ENCODE assay signal across 11 cellular contexts in genomic region chr4:22514001-22514400, GRCh38. TPM values are rescaled to one million over a fixed set of nuclear protein-coding genes. Genes with fewer than 3 reads are reported as not detected.
DNase-seq lines count a peak whose midpoint lies in the region; ATAC-seq and TF ChIP-seq lines count a peak whose summit lies in the region.
"Had no signal": no experiment of that assay in that cellular context is flagged by ENCODE, and none has a peak within 500 bp of the region (broad histone marks: within the 10 kb centered on the region; RNA-seq: fewer than 3 reads in every experiment).

No MANE protein-coding gene starts in this region.

- POLR2A ChIA-PET in CD8-positive, alpha-beta T cell (lab: Charles Lee), result no interaction called here

- H3K9ac ChIP-seq in KMS-11, result peak overlapping the region; percentile 63; the same call in 1 of the 2 replicates

- H3K4me1 ChIP-seq in CD8-positive, alpha-beta T cell (ENCODE audit: insufficient read depth, low read length), result peaks cover 4% of the 10 kb centered on the region
- H3K4me1 ChIP-seq in KMS-11 (ENCODE audit: low read depth, poor library complexity, severe bottlenecking), result peaks cover 6% of the 10 kb centered on the region
- peaks cover 0 to 15% of the 10 kb centered on the region in 2 donors for H3K4me1 ChIP-seq in muscle layer of duodenum (ENCODE audit: control insufficient read depth in 1 of 2, insufficient read depth in 2 of 2, low read length in 2 of 2)

- no peaks in the 10 kb centered on the region for H3K9me3 ChIP-seq in CD8-positive, alpha-beta T cell (ENCODE audit: low read length)
- no peaks in the 10 kb centered on the region for H3K9me3 ChIP-seq in muscle layer of duodenum (ENCODE audit: control insufficient read depth in 1 of 2, low read length in 2 of 2)

- no peaks in the 10 kb centered on the region for H4K20me1 ChIP-seq in KMS-11 (ENCODE audit: insufficient read depth)

- H2AFZ ChIP-seq in KMS-11 (ENCODE audit: low read depth), result no peak overlapping the region

- peaks cover 8% of the 10 kb centered on the region for H3K27me3 Mint-ChIP-seq in CD8-positive, alpha-beta T cell (ENCODE audit: low read depth)

- no peak for DNase-seq in CD8-positive, alpha-beta T cell
- DNase-seq in dedifferentiated amniotic fluid mesenchymal stem cell (ENCODE audit: extremely low spot score) (peak; percentile 45), NCI-H1092 (lab: John Stamatoyannopoulos, UW) (no peak), occipital lobe (lab: John Stamatoyannopoulos, UW) (no peak)
- DNase-seq: activated CD4-positive, alpha-beta T cell treated with anti-CD3 and anti-CD28 coated beads, Interleukin-2, amount 50 U/mL, for 4 hours had no signal

- intact Hi-C loops in CD8-positive, alpha-beta T cell (cut with DNase I, micrococcal nuclease), result no loop called here

- H3K79me2 ChIP-seq in KMS-11 (ENCODE audit: insufficient read depth, low read depth), result peaks cover 19% of the 10 kb centered on the region; the same call in 1 of the 2 replicates

- ATAC-seq in CD8-positive, alpha-beta T cell, result no peak
- ATAC-seq in HG03460 (IDR thresholded peaks at IDR 0.05; ENCODE audit: unreplicated experiment) (no peak), HG03280 (IDR thresholded peaks at IDR 0.05; ENCODE audit: unreplicated experiment) (no peak)
- ATAC-seq: K562 had no signal

- TF ChIP-seq CTCF in CD8-positive, alpha-beta T cell (IDR thresholded peaks at IDR 0.05), result no peak
- TF ChIP-seq CTCF in KMS-11 (conservative IDR thresholded peaks at IDR 0.05; ENCODE audit: low read depth, low read length), result no peak

- H3K27me3 ChIP-seq in CD8-positive, alpha-beta T cell (ENCODE audit: insufficient read depth, low read length), result no peaks in the 10 kb centered on the region
- H3K27me3 ChIP-seq in KMS-11 (ENCODE audit: insufficient read depth, low read depth) (no peaks in the 10 kb centered on the region), muscle layer of duodenum (ENCODE audit: low read depth, low read length) (no peaks in the 10 kb centered on the region)

- no peak overlapping the region for H3K27ac ChIP-seq in CD8-positive, alpha-beta T cell (ENCODE audit: low read depth, low read length)
- no peak overlapping the region for H3K27ac ChIP-seq in KMS-11
- H3K27ac ChIP-seq in muscle layer of duodenum (ENCODE audit: low read length), result peak overlapping the region; percentile 40

- CTCF ChIA-PET in CD8-positive, alpha-beta T cell (lab: Charles Lee), result no interaction called here

- no peak overlapping the region for H3K27ac Mint-ChIP-seq in CD8-positive, alpha-beta T cell

- peaks cover 24% of the 10 kb centered on the region for H3K4me1 Mint-ChIP-seq in CD8-positive, alpha-beta T cell (ENCODE audit: low read depth)

- H3K36me3 ChIP-seq in CD8-positive, alpha-beta T cell (ENCODE audit: insufficient read depth, low read length), result no peaks in the 10 kb centered on the region
- H3K36me3 ChIP-seq in KMS-11 (ENCODE audit: insufficient read depth) (no peaks in the 10 kb centered on the region), muscle layer of duodenum (ENCODE audit: control insufficient read depth in 1 of 2, insufficient read depth in 2 of 2, low read length in 2 of 2) (peaks cover 0 to 3% of the 10 kb centered on the region in 2 donors)

- H3K4me3 ChIP-seq in CD8-positive, alpha-beta T cell (ENCODE audit: low read depth, low read length), result no peak overlapping the region
- H3K4me3 ChIP-seq in KMS-11 (IDR thresholded peaks at IDR 0.05; ENCODE audit: insufficient read depth, low read depth, low read length) (peak overlapping the region; percentile 72), muscle layer of duodenum (ENCODE audit: low read depth in 1 of 2, low read length in 2 of 2) (peak overlapping the region; percentile 88 to 91)
- H3K4me3 ChIP-seq: K562, lung had no signal

- no peaks in the 10 kb centered on the region for H3K9me3 Mint-ChIP-seq in CD8-positive, alpha-beta T cell

- H3K4me3 Mint-ChIP-seq in CD8-positive, alpha-beta T cell, result peak overlapping the region; percentile 92

- H3K36me3 Mint-ChIP-seq in CD8-positive, alpha-beta T cell, result peaks cover 3% of the 10 kb centered on the region

- peak overlapping the region; percentile 58 for H3K4me2 ChIP-seq in KMS-11

RNA-seq across cellular contexts. Expression of gene ADGRA3, which starts 1.9 kb away (rescaled TPM):
- total RNA-seq in CD8-positive, alpha-beta T cell, result 1 to 10 TPM; 1.9 to 2.5 TPM
- 56.6 TPM for total RNA-seq in occipital lobe

Comparison
In these comparisons a context has a peak if more than half of its experiments do, and no peak if none do; other contexts are left out.
1. RNA of gene ADGRA3, which starts 1.9 kb away (total RNA-seq): 56.6 TPM in occipital lobe (single experiment); 1.9 to 2.5 TPM in CD8-positive, alpha-beta T cell; every median in the first group is over 10 times any median in the second.